Comparison of ENCODE assay signal across 8 cellular contexts in genomic region chr5:146541956-146542849, GRCh38. TPM values are rescaled to one million over a fixed set of nuclear protein-coding genes. Genes with fewer than 3 reads are reported as not detected.
DNase-seq lines count a peak whose midpoint lies in the region; ATAC-seq lines count a peak whose summit lies in the region.

No MANE protein-coding gene starts in this region.

- no peak overlapping the region for H3K4me3 Mint-ChIP-seq in CD4-positive, alpha-beta memory T cell
- no peak overlapping the region for H3K4me3 Mint-ChIP-seq in activated CD4-positive, alpha-beta memory T cell treated with anti-CD3 and anti-CD28 coated beads for 36 hours

- H3K36me3 Mint-ChIP-seq in CD4-positive, alpha-beta memory T cell: no peaks in the 10 kb centered on the region
- no peaks in the 10 kb centered on the region for H3K36me3 Mint-ChIP-seq in activated CD4-positive, alpha-beta memory T cell treated with anti-CD3 and anti-CD28 coated beads for 36 hours

- no peaks in the 10 kb centered on the region for H3K9me3 Mint-ChIP-seq in CD4-positive, alpha-beta memory T cell
- no peaks in the 10 kb centered on the region for H3K9me3 Mint-ChIP-seq in activated CD4-positive, alpha-beta memory T cell treated with anti-CD3 and anti-CD28 coated beads for 36 hours

- no peaks in the 10 kb centered on the region for H3K27me3 ChIP-seq in CD4-positive, alpha-beta memory T cell (ENCODE audit: insufficient read depth, low read length)

- H3K36me3 ChIP-seq in CD4-positive, alpha-beta memory T cell (ENCODE audit: insufficient read depth, low read length): no peaks in the 10 kb centered on the region

- ATAC-seq in GM19328 (IDR thresholded peaks at IDR 0.05; ENCODE audit: unreplicated experiment) (peak; percentile 99), HG03354 (IDR thresholded peaks at IDR 0.05; ENCODE audit: poor library complexity, severe bottlenecking, unreplicated experiment) (peak; percentile 99)

- intact Hi-C loops in CD4-positive, alpha-beta memory T cell (cut with micrococcal nuclease): loop anchor here (1.0 kb wide), 2 partner anchors 424 to 647 kb away; no protein-coding TSS in a partner anchor
- intact Hi-C loops in activated CD4-positive, alpha-beta memory T cell treated with anti-CD3 and anti-CD28 coated beads for 36 hours (cut with micrococcal nuclease): loop anchor here (1.0 to 5.0 kb wide), 2 partner anchors 120 to 424 kb away; no protein-coding TSS in a partner anchor

- CTCF ChIA-PET in CD4-positive, alpha-beta memory T cell (lab: Charles Lee; ENCODE audit: partially characterized antibody): interaction anchor here (0.7 to 5.9 kb wide), 16 partner anchors 10 to 651 kb away, joined by 3 to 74 read pairs (median 4); no protein-coding TSS in a partner anchor
- CTCF ChIA-PET in activated CD4-positive, alpha-beta memory T cell treated with anti-CD3 and anti-CD28 coated beads for 36 hours (lab: Charles Lee): interaction anchor here (0.7 to 6.1 kb wide), 19 partner anchors 9 to 646 kb away, joined by 3 to 70 read pairs (median 4); no protein-coding TSS in a partner anchor

- peak; percentile 47 to 63 (median 56) for DNase-seq in CD4-positive, alpha-beta memory T cell
- DNase-seq in NCI-H460 (ENCODE audit: extremely low read depth, low read depth) (peak; percentile 68), middle frontal gyrus (ENCODE audit: extremely low spot score, low spot score) (peak; percentile 77)
- peak; percentile 79 for DNase-seq in activated CD4-positive, alpha-beta memory T cell treated with anti-CD3 and anti-CD28 coated beads for 36 hours
- DNase-seq in effector CD4-positive, alpha-beta T cell: peak; percentile 50
- DNase-seq in stimulated activated CD8-positive, alpha-beta memory T cell treated with anti-CD3 and anti-CD28 coated beads, Interleukin-4, amount 100 ng/mL, for 48 hours: peak; percentile 81

- H3K4me1 Mint-ChIP-seq in CD4-positive, alpha-beta memory T cell: peaks cover 0 to 4% (median 2%) of the 10 kb centered on the region in 4 donors
- H3K4me1 Mint-ChIP-seq in activated CD4-positive, alpha-beta memory T cell treated with anti-CD3 and anti-CD28 coated beads for 36 hours (ENCODE audit: low read depth): peaks cover 2% of the 10 kb centered on the region

- peaks cover 0 to 1% of the 10 kb centered on the region in 2 donors for H3K27me3 Mint-ChIP-seq in CD4-positive, alpha-beta memory T cell
- no peaks in the 10 kb centered on the region for H3K27me3 Mint-ChIP-seq in activated CD4-positive, alpha-beta memory T cell treated with anti-CD3 and anti-CD28 coated beads for 36 hours

- no peak overlapping the region for H3K27ac ChIP-seq in CD4-positive, alpha-beta memory T cell (ENCODE audit: low read depth, low read length)

- H3K27ac Mint-ChIP-seq in CD4-positive, alpha-beta memory T cell: peak overlapping the region in 1 of 7 donors; percentile 52
- H3K27ac Mint-ChIP-seq in activated CD4-positive, alpha-beta memory T cell treated with anti-CD3 and anti-CD28 coated beads for 36 hours: no peak overlapping the region

- H3K4me3 ChIP-seq in CD4-positive, alpha-beta memory T cell (ENCODE audit: low read length in 2 of 2): no peak overlapping the region

- POLR2A ChIA-PET in CD4-positive, alpha-beta memory T cell (lab: Charles Lee; ENCODE audit: partially characterized antibody): no interaction called here
- POLR2A ChIA-PET in activated CD4-positive, alpha-beta memory T cell treated with anti-CD3 and anti-CD28 coated beads for 36 hours (lab: Charles Lee): no interaction called here

- no peaks in the 10 kb centered on the region for H3K9me3 ChIP-seq in CD4-positive, alpha-beta memory T cell (ENCODE audit: control insufficient read depth in 1 of 2, low read length in 2 of 2)

- H3K4me1 ChIP-seq in CD4-positive, alpha-beta memory T cell (ENCODE audit: insufficient read depth, low read length): no peaks in the 10 kb centered on the region

RNA-seq across cellular contexts. Expression of gene GPR151, which starts 26.2 kb away (rescaled TPM):
- total RNA-seq in CD4-positive, alpha-beta memory T cell: not detected
- not detected for polyA plus RNA-seq in CD4-positive, alpha-beta memory T cell
- not detected in 2 replicates for total RNA-seq in NCI-H460 (2014; rRNA removed; shearing (Covaris generic))
- not detected in 2 replicates for polyA plus RNA-seq in NCI-H460 (2014; cell fraction: nucleus; rRNA removed)
- not detected for total RNA-seq in activated CD4-positive, alpha-beta memory T cell treated with anti-CD3 and anti-CD28 coated beads for 36 hours
